ENCODE assay signal across 9 cellular contexts in genomic region chr15:101135532-101136166, GRCh38.
A peak's percentile ranks its signal among the peaks of the same experiment; 100 is the strongest.
DNase-seq lines count a peak whose midpoint lies in the region; ATAC-seq, FAIRE-seq and TF ChIP-seq lines count a peak whose summit lies in the region.
"Had no signal": no experiment of that assay in that cellular context is flagged by ENCODE, and none has a peak within 500 bp of the region (broad histone marks: within the 10 kb centered on the region; RNA-seq: fewer than 3 reads in every experiment).

No MANE protein-coding gene starts in this region.

- peak; percentile 54 for ATAC-seq in GM19372 (IDR thresholded peaks at IDR 0.05; ENCODE audit: low read depth, unreplicated experiment)
- ATAC-seq in HG03066 (IDR thresholded peaks at IDR 0.05; ENCODE audit: low read depth, unreplicated experiment), result peak; percentile 63
- ATAC-seq in activated CD8-positive, alpha-beta T cell treated with anti-CD3 and anti-CD28 coated beads, Interleukin-2, amount 10 ng/mL, durations not matched to agents 7 days and 5 days, result peak; percentile 48

- peak overlapping the region; percentile 9 for H3K4me3 Mint-ChIP-seq in activated CD8-positive, alpha-beta T cell treated with anti-CD3 and anti-CD28 coated beads, Interleukin-2, amount 10 ng/mL, durations not matched to agents 7 days and 5 days

- H3K4me1 Mint-ChIP-seq in activated CD8-positive, alpha-beta T cell treated with anti-CD3 and anti-CD28 coated beads, Interleukin-2, amount 10 ng/mL, durations not matched to agents 7 days and 5 days (ENCODE audit: low read depth), result peaks cover 52% of the 10 kb centered on the region

- H3K27me3 Mint-ChIP-seq in activated CD8-positive, alpha-beta T cell treated with anti-CD3 and anti-CD28 coated beads, Interleukin-2, amount 10 ng/mL, durations not matched to agents 7 days and 5 days (ENCODE audit: low read depth), result no peaks in the 10 kb centered on the region

- DNase-seq in GM06990 (ENCODE audit: extremely low read depth, insufficient read length) (peak; percentile 74), NCI-H2081 treated with DMSO at 0.1 percent for 48 hours (lab: John Stamatoyannopoulos, UW) (no peak), NCI-H82 treated with DMSO at 0.1 percent for 48 hours (lab: John Stamatoyannopoulos, UW; ENCODE audit: unreplicated experiment) (no peak), frontal cortex (ENCODE audit: low spot score in 2 of 2) (no peak), DMS153 treated with DMSO at 0.1 percent for 48 hours (lab: John Stamatoyannopoulos, UW; ENCODE audit: unreplicated experiment) (no peak)
- DNase-seq in activated CD8-positive, alpha-beta T cell treated with anti-CD3 and anti-CD28 coated beads, Interleukin-2, amount 10 ng/mL, durations not matched to agents 7 days and 5 days, result peak; percentile 42

- peaks cover 7% of the 10 kb centered on the region for H3K9me3 Mint-ChIP-seq in activated CD8-positive, alpha-beta T cell treated with anti-CD3 and anti-CD28 coated beads, Interleukin-2, amount 10 ng/mL, durations not matched to agents 7 days and 5 days (ENCODE audit: insufficient read depth)

- peak overlapping the region; percentile 77 for H3K27ac Mint-ChIP-seq in activated CD8-positive, alpha-beta T cell treated with anti-CD3 and anti-CD28 coated beads, Interleukin-2, amount 10 ng/mL, durations not matched to agents 7 days and 5 days

- H3K36me3 ChIP-seq in GM06990 (ENCODE audit: control insufficient read depth, insufficient read depth, low read length), result no peaks in the 10 kb centered on the region
- H3K36me3 ChIP-seq: ascending aorta had no signal

- no peak overlapping the region for H3K4me3 ChIP-seq in GM06990 (replicated peaks; ENCODE audit: low read depth, low read length)
- H3K4me3 ChIP-seq: ascending aorta had no signal

- peak; percentile 17 for TF ChIP-seq CTCF in GM06990 (IDR thresholded peaks at IDR 0.05; ENCODE audit: insufficient read depth, low read length, poor library complexity, severe bottlenecking)

- FAIRE-seq in frontal cortex (lab: Jason Lieb, UNC), result no peak

- CTCF ChIA-PET in activated CD8-positive, alpha-beta T cell treated with anti-CD3 and anti-CD28 coated beads, Interleukin-2, amount 10 ng/mL, durations not matched to agents 7 days and 5 days (lab: Charles Lee), result interaction anchor here (0.8 to 2.5 kb wide), 5 partner anchors 7 to 123 kb away, joined by 3 to 7 read pairs (median 3); no protein-coding TSS in a partner anchor

- POLR2A ChIA-PET in activated CD8-positive, alpha-beta T cell treated with anti-CD3 and anti-CD28 coated beads, Interleukin-2, amount 10 ng/mL, durations not matched to agents 7 days and 5 days (lab: Charles Lee), result interaction anchor here (0.7 to 1.3 kb wide), 3 partner anchors 8 to 108 kb away, joined by 3 to 4 read pairs (median 3); no protein-coding TSS in a partner anchor

- no peaks in the 10 kb centered on the region; the same call in 1 of the 2 replicates for H3K27me3 ChIP-seq in GM06990 (replicated peaks; ENCODE audit: control insufficient read depth, insufficient read depth, low read length)
- H3K27me3 ChIP-seq: ascending aorta had no signal

- peaks cover 14% of the 10 kb centered on the region for H3K36me3 Mint-ChIP-seq in activated CD8-positive, alpha-beta T cell treated with anti-CD3 and anti-CD28 coated beads, Interleukin-2, amount 10 ng/mL, durations not matched to agents 7 days and 5 days (ENCODE audit: low read depth)

Comparison
In these comparisons a context has a peak if more than half of its experiments do, and no peak if none do; other contexts are left out.
1. DNase-seq: peak in GM06990 (single experiment) and activated CD8-positive, alpha-beta T cell treated with anti-CD3 and anti-CD28 coated beads, Interleukin-2, amount 10 ng/mL, durations not matched to agents 7 days and 5 days (single experiment); none in NCI-H2081 treated with DMSO at 0.1 percent for 48 hours (single experiment), NCI-H82 treated with DMSO at 0.1 percent for 48 hours (single experiment), frontal cortex (0 of 2) and DMS153 treated with DMSO at 0.1 percent for 48 hours (single experiment).
2. Peak in every context shown above with its lines, with median percentiles within 50 percentile points of each other: ATAC-seq.